22 cellular contexts compared by ENCODE assay signal in the genomic region with DNA sequence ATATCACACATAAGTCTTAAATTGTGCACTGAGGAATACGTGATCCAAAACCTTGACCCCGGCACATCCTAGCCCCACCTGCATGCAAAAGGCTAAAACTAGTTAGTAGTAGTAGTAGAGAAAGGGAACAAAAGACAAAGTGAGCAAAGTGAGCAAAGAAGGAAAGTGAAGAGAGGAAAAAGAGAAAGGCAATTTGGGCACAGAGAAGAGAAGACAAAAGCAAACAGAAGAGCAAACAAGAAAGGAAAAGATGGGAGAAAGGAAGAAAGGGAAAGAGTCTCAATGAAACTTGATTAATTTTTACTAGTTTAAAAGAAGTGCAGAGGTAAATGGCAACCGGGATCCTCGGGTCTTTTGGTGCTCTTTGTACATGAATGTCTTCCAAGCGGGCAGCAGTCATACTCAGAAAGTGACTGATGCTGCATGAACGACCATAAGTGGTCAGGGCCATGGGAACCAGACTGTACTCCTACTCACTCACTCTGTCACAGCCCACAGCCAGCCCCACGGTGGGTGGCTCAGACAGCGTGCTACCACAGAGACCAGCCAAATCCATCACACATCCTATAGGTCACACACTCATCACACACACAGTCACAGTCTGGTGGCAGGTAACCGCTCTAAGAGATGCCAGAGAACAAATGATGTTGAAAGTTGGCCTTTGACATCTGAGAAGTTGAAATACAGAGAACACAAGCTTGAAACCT.
"Had no signal": no experiment of that assay in that cellular context is flagged by ENCODE, and none has a peak within 500 bp of the region (broad histone marks: within the 10 kb centered on the region; RNA-seq: fewer than 3 reads in every experiment).

No MANE protein-coding gene starts in this region.

- ATAC-seq: left lung, natural killer cell, right lobe of liver had no signal

- DNase-seq: activated B cell treated with CpG ODN at 0.5 μM for 24 hours; activated CD4-positive, alpha-beta T cell treated with anti-CD3 and anti-CD28 coated beads, Interleukin-2, amount 50 U/mL, for 4 hours; activated gamma-delta T cell; activated naive CD4-positive, alpha-beta T cell treated with anti-CD3 and anti-CD28 coated beads, Interleukin-2, amount 10 ng/mL, durations not matched to agents 7 days and 5 days; amniotic stem cell; brain microvascular endothelial cell; central memory CD4-positive, alpha-beta T cell; effector CD8-positive, alpha-beta T cell; left lung; lower lobe of right lung; mesenchymal stem cell; natural killer cell; right lobe of liver; stimulated activated CD4-positive, alpha-beta T cell treated with anti-CD3 and anti-CD28 coated beads, Interleukin-2, amount 100 ng/mL, for 48 hours; substantia nigra; T-helper 1 cell; upper lobe of left lung had no signal

- H3K4me1 Mint-ChIP-seq: activated B cell treated with CpG ODN at 0.5 μM for 24 hours; activated naive CD4-positive, alpha-beta T cell treated with anti-CD3 and anti-CD28 coated beads, Interleukin-2, amount 10 ng/mL, durations not matched to agents 7 days and 5 days; natural killer cell had no signal

- H3K27me3 Mint-ChIP-seq: activated naive CD4-positive, alpha-beta T cell treated with anti-CD3 and anti-CD28 coated beads, Interleukin-2, amount 10 ng/mL, durations not matched to agents 7 days and 5 days; stimulated activated naive CD8-positive, alpha-beta T cell treated with anti-CD3 and anti-CD28 coated beads, Interleukin-15, Interleukin-2, amounts not matched to agents 100 ng/mL and 50 ng/mL, for 24 hours had no signal

- H3K27ac Mint-ChIP-seq: activated B cell treated with CpG ODN at 0.5 μM for 24 hours; activated naive CD4-positive, alpha-beta T cell treated with anti-CD3 and anti-CD28 coated beads, Interleukin-2, amount 10 ng/mL, durations not matched to agents 7 days and 5 days; natural killer cell; stimulated activated naive CD8-positive, alpha-beta T cell treated with anti-CD3 and anti-CD28 coated beads, Interleukin-15, Interleukin-2, amounts not matched to agents 100 ng/mL and 50 ng/mL, for 24 hours; T-helper 2 cell treated with Interferon-gamma antibody and Interleukin-4, amounts not matched to agents 5 μg/mL and 100 μg/mL, for 36 hours had no signal

- H3K36me3 Mint-ChIP-seq: activated naive CD4-positive, alpha-beta T cell treated with anti-CD3 and anti-CD28 coated beads, Interleukin-2, amount 10 ng/mL, durations not matched to agents 7 days and 5 days; natural killer cell had no signal

- H3K27me3 ChIP-seq: brain microvascular endothelial cell, left lung, right lobe of liver, upper lobe of left lung had no signal

- H3K27ac ChIP-seq: brain microvascular endothelial cell, left lung, lower lobe of right lung, right lobe of liver, upper lobe of left lung had no signal

- H3K4me3 ChIP-seq: left lung, lower lobe of right lung, right lobe of liver, upper lobe of left lung had no signal

- H3K9me3 ChIP-seq: left lung, lower lobe of right lung, right lobe of liver, upper lobe of left lung had no signal

- H3K4me3 Mint-ChIP-seq: activated B cell treated with CpG ODN at 0.5 μM for 24 hours; activated naive CD4-positive, alpha-beta T cell treated with anti-CD3 and anti-CD28 coated beads, Interleukin-2, amount 10 ng/mL, durations not matched to agents 7 days and 5 days; natural killer cell; stimulated activated naive CD8-positive, alpha-beta T cell treated with anti-CD3 and anti-CD28 coated beads, Interleukin-15, Interleukin-2, amounts not matched to agents 100 ng/mL and 50 ng/mL, for 24 hours; T-helper 2 cell treated with Interferon-gamma antibody and Interleukin-4, amounts not matched to agents 5 μg/mL and 100 μg/mL, for 36 hours had no signal

- H3K4me1 ChIP-seq: left lung, lower lobe of right lung, right lobe of liver, upper lobe of left lung had no signal

- FAIRE-seq: astrocyte, endometrium, islet of Langerhans had no signal

- H3K9me3 Mint-ChIP-seq: activated B cell treated with CpG ODN at 0.5 μM for 24 hours; activated naive CD4-positive, alpha-beta T cell treated with anti-CD3 and anti-CD28 coated beads, Interleukin-2, amount 10 ng/mL, durations not matched to agents 7 days and 5 days; stimulated activated naive CD8-positive, alpha-beta T cell treated with anti-CD3 and anti-CD28 coated beads, Interleukin-15, Interleukin-2, amounts not matched to agents 100 ng/mL and 50 ng/mL, for 24 hours; T-helper 2 cell treated with Interferon-gamma antibody and Interleukin-4, amounts not matched to agents 5 μg/mL and 100 μg/mL, for 36 hours had no signal

- H3K36me3 ChIP-seq: left lung, lower lobe of right lung, right lobe of liver, upper lobe of left lung had no signal
